ENCODE assay signal across 26 cellular contexts in genomic region chr13:25137624-25137892, GRCh38.
A peak's percentile ranks its signal among the peaks of the same experiment; 100 is the strongest.
DNase-seq lines count a peak whose midpoint lies in the region; ATAC-seq and TF ChIP-seq lines count a peak whose summit lies in the region.
"Had no signal": no experiment of that assay in that cellular context is flagged by ENCODE, and none has a peak within 500 bp of the region (broad histone marks: within the 10 kb centered on the region; RNA-seq: fewer than 3 reads in every experiment).

No MANE protein-coding gene starts in this region.

- 0 out of 2 replicates have a peak, but pooled peaks cover 2% of the 10 kb centered on the region for H3K9me3 ChIP-seq in SK-N-MC (ENCODE audit: low read depth, low read length)
- no peaks in the 10 kb centered on the region for H3K9me3 ChIP-seq in iPS-15b (ENCODE audit: control insufficient read depth, insufficient read depth, low read length)
- H3K9me3 ChIP-seq: BE2C had no signal

- H3K4me3 ChIP-seq in SK-N-MC (peak overlapping the region; percentile 72), iPS-15b (ENCODE audit: low read depth, low read length) (peak overlapping the region; percentile 7)
- H3K4me3 ChIP-seq: tibial nerve had no signal

- H3K4me1 ChIP-seq in iPS-15b (ENCODE audit: control insufficient read depth, insufficient read depth, low read length) = peaks cover 19% of the 10 kb centered on the region
- H3K4me1 ChIP-seq: BE2C, Caco-2, tibial nerve had no signal

- DNase-seq in NCI-H748 (lab: John Stamatoyannopoulos, UW; ENCODE audit: unreplicated experiment) (peak; percentile 65), NCI-H748 treated with DMSO at 0.1 percent for 48 hours (lab: John Stamatoyannopoulos, UW) (no peak), SK-N-MC (ENCODE audit: low read depth, low spot score) (no peak), NCI-H345 (lab: John Stamatoyannopoulos, UW) (no peak), GM13976 (ENCODE audit: low spot score) (no peak)
- DNase-seq: activated CD4-positive, alpha-beta T cell treated with anti-CD3 and anti-CD28 coated beads, Interleukin-2, amount 10 ng/mL, durations not matched to agents 24 days and 14 days; aorta; BE2C; Caco-2; effector CD4-positive, alpha-beta T cell; erythroblast; foreskin melanocyte; kidney glomerular epithelial cell; mammary epithelial cell; NCI-H1105 treated with DMSO at 0.1 percent for 48 hours; NK-92 treated with Interleukin-12 subunit alpha and Interleukin-12 subunit beta, amount 100 ng/mL, for 24 hours; right cardiac atrium; stimulated activated CD4-positive, alpha-beta T cell treated with anti-CD3 and anti-CD28 coated beads, Interleukin-12 subunit alpha, Interleukin-12 subunit beta, amount 100 ng/mL, for 4 hours; stimulated activated CD4-positive, alpha-beta T cell treated with anti-CD3 and anti-CD28 coated beads, Interleukin-4, amount 100 ng/mL, for 4 hours; T-helper 1 cell had no signal

- H3K9ac ChIP-seq in SK-N-MC (ENCODE audit: insufficient read length) (peak overlapping the region; percentile 65), iPS-15b (ENCODE audit: low read depth, low read length) (no peak overlapping the region)

- H3K36me3 ChIP-seq in SK-N-MC (ENCODE audit: insufficient read depth, low read length) (no peaks in the 10 kb centered on the region), iPS-15b (ENCODE audit: control insufficient read depth, insufficient read depth, low read length) (no peaks in the 10 kb centered on the region)
- H3K36me3 ChIP-seq: BE2C, tibial nerve had no signal

- no peak for TF ChIP-seq CTCF in GM13976 (IDR thresholded peaks at IDR 0.05; ENCODE audit: borderline replicate concordance, control extremely low read depth, extremely low read depth, insufficient read depth, missing control alignments)

- H3K27me3 ChIP-seq in iPS-15b (ENCODE audit: control insufficient read depth, insufficient read depth, low read length) = peaks cover 8% of the 10 kb centered on the region

- ATAC-seq in GM19463 (IDR thresholded peaks at IDR 0.05; ENCODE audit: unreplicated experiment) = no peak
- no peak for ATAC-seq in HG03196 (IDR thresholded peaks at IDR 0.05; ENCODE audit: unreplicated experiment)
- ATAC-seq: Panc1, right cardiac atrium had no signal

- in situ Hi-C loops in GM13976 (cut with MboI; ENCODE audit: low sequenced_read_pairs, unreplicated experiment) = no loop called here

- H3K27ac ChIP-seq in SK-N-MC = peak overlapping the region; percentile 93
- H3K27ac ChIP-seq: HL-60, tibial nerve had no signal
